25 cellular contexts compared by ENCODE assay signal in genomic region chr2:128195435-128195984, GRCh38.
DNase-seq lines count a peak whose midpoint lies in the region; ATAC-seq, FAIRE-seq and TF ChIP-seq lines count a peak whose summit lies in the region.
"Had no signal": no experiment of that assay in that cellular context is flagged by ENCODE, and none has a peak within 500 bp of the region (broad histone marks: within the 10 kb centered on the region; RNA-seq: fewer than 3 reads in every experiment).

No MANE protein-coding gene starts in this region.

- H3K9me3 Mint-ChIP-seq in T-helper 2 cell treated with Interferon-gamma antibody and Interleukin-4, amounts not matched to agents 5 μg/mL and 100 μg/mL, for 36 hours = no peaks in the 10 kb centered on the region
- H3K9me3 Mint-ChIP-seq: naive B cell had no signal

- no peak for DNase-seq in T-helper 2 cell treated with Interferon-gamma antibody and Interleukin-4, amounts not matched to agents 5 μg/mL and 100 μg/mL, for 36 hours (ENCODE audit: low spot score)
- DNase-seq in T-helper 2 cell (no peak), LoVo (ENCODE audit: low spot score) (peak; percentile 2), endothelial cell of umbilical vein (ENCODE audit: low read depth, low spot score) (peak; percentile 33), pancreas (no peak), head of caudate nucleus (no peak)
- DNase-seq: activated CD8-positive, alpha-beta memory T cell treated with anti-CD3 and anti-CD28 coated beads, Interleukin-2, amount 10 ng/mL, durations not matched to agents 7 days and 5 days; activated naive CD4-positive, alpha-beta T cell treated with anti-CD3 and anti-CD28 coated beads, Interleukin-2, amount 50 U/mL, for 16 hours; brain microvascular endothelial cell; COR-L47; dorsolateral prefrontal cortex; hippocampal formation; naive B cell; NCI-H1436; NK-92 treated with Interleukin-12 subunit alpha and Interleukin-12 subunit beta, amount 100 ng/mL, for 24 hours; RPMI8226; stimulated activated CD4-positive, alpha-beta T cell treated with anti-CD3 and anti-CD28 coated beads, Interleukin-12 subunit alpha, Interleukin-12 subunit beta, amount 100 ng/mL, for 4 hours; stimulated activated naive CD4-positive, alpha-beta T cell treated with Interleukin-2 at 50 U/mL for 16 hours; uterus had no signal

- no peaks in the 10 kb centered on the region for H4K20me1 ChIP-seq in endothelial cell of umbilical vein (replicated peaks; ENCODE audit: control insufficient read depth, extremely low read depth, insufficient read depth, low read length)

- peaks cover 22% of the 10 kb centered on the region for H3K4me1 Mint-ChIP-seq in T-helper 2 cell treated with Interferon-gamma antibody and Interleukin-4, amounts not matched to agents 5 μg/mL and 100 μg/mL, for 36 hours (ENCODE audit: low read depth)

- H3K27me3 ChIP-seq in endothelial cell of umbilical vein (ENCODE audit: control insufficient read depth in 2 of 2, insufficient read depth in 2 of 2, low read length in 2 of 2) (no peaks in the 10 kb centered on the region), pancreas (no peaks in the 10 kb centered on the region)
- H3K27me3 ChIP-seq: brain microvascular endothelial cell, dorsolateral prefrontal cortex, uterus had no signal

- H3K36me3 Mint-ChIP-seq in T-helper 2 cell treated with Interferon-gamma antibody and Interleukin-4, amounts not matched to agents 5 μg/mL and 100 μg/mL, for 36 hours (ENCODE audit: low read depth) = peaks cover 36% of the 10 kb centered on the region

- no TSS peak for BruUV-seq in endothelial cell of umbilical vein (replicated peaks; lab: Mats Ljungman, UMichigan)

- no peak overlapping the region for H3K27ac ChIP-seq in endothelial cell of umbilical vein (ENCODE audit: insufficient read depth, low read depth, low read length)
- no peak overlapping the region for H3K27ac ChIP-seq in pancreas
- H3K27ac ChIP-seq: brain microvascular endothelial cell, prostate gland, uterus had no signal

- ATAC-seq in pancreas (peak in 3 of 4 donors; percentile 31 to 63 (median 35)), GM18498 (IDR thresholded peaks at IDR 0.05; ENCODE audit: unreplicated experiment) (no peak), HG03457 (IDR thresholded peaks at IDR 0.05; ENCODE audit: unreplicated experiment) (no peak)
- ATAC-seq: activated CD8-positive, alpha-beta memory T cell treated with anti-CD3 and anti-CD28 coated beads, Interleukin-2, amount 10 ng/mL, durations not matched to agents 7 days and 5 days had no signal

- 63 to 65% methylated on average over 6 of the region's 6 CpGs for WGBS in pancreas, 2 donors

- H2AFZ ChIP-seq in endothelial cell of umbilical vein (ENCODE audit: low read depth, low read length) = no peak overlapping the region

- no peaks in the 10 kb centered on the region for H3K9me1 ChIP-seq in endothelial cell of umbilical vein (replicated peaks; ENCODE audit: control insufficient read depth, extremely low read depth, insufficient read depth, low read length)

- no peak overlapping the region for H3K4me3 ChIP-seq in endothelial cell of umbilical vein (replicated peaks in 1 of 3; ENCODE audit: insufficient read depth in 1 of 3, low read depth in 1 of 3, low read length in 3 of 3)
- no peak overlapping the region for H3K4me3 ChIP-seq in pancreas
- H3K4me3 ChIP-seq: prostate gland, uterus had no signal

- intact Hi-C loops in endothelial cell of umbilical vein (cut with micrococcal nuclease) = no loop called here
- intact Hi-C loops in pancreas (cut with DNase I) = no loop called here
- intact Hi-C loops in head of caudate nucleus (cut with DNase I) = no loop called here

- dilution Hi-C loops in endothelial cell of umbilical vein (cut with MboI; ENCODE audit: extremely low pct_ligation_motif_present, low sequenced_read_pairs) = no loop called here

- H3K4me2 ChIP-seq in endothelial cell of umbilical vein (ENCODE audit: insufficient read depth, low read length) = no peak overlapping the region

- no peaks in the 10 kb centered on the region for H3K27me3 Mint-ChIP-seq in T-helper 2 cell treated with Interferon-gamma antibody and Interleukin-4, amounts not matched to agents 5 μg/mL and 100 μg/mL, for 36 hours (ENCODE audit: low read depth)
- H3K27me3 Mint-ChIP-seq: activated CD8-positive, alpha-beta memory T cell treated with anti-CD3 and anti-CD28 coated beads, Interleukin-2, amount 10 ng/mL, durations not matched to agents 7 days and 5 days; naive B cell had no signal

- H3K9ac ChIP-seq in endothelial cell of umbilical vein (replicated peaks; ENCODE audit: extremely low read depth, insufficient read depth, low read length) = no peak overlapping the region

- POLR2A ChIA-PET in endothelial cell of umbilical vein (lab: Charles Lee) = no interaction called here

- H3K9me3 ChIP-seq in endothelial cell of umbilical vein (replicated peaks; ENCODE audit: control insufficient read depth, insufficient read depth, low read length) (no peaks in the 10 kb centered on the region), pancreas (no peaks in the 10 kb centered on the region)
- H3K9me3 ChIP-seq: prostate gland, uterus had no signal

- H3K36me3 ChIP-seq in endothelial cell of umbilical vein (ENCODE audit: control insufficient read depth in 2 of 2, extremely low read depth in 1 of 2, insufficient read depth in 2 of 2, low read length in 2 of 2) (peaks cover 2 to 5% of the 10 kb centered on the region in 2 experiments), pancreas (peaks cover 0 to 6% (median 1%) of the 10 kb centered on the region in 3 donors)
- H3K36me3 ChIP-seq: prostate gland, uterus had no signal

- FAIRE-seq in endothelial cell of umbilical vein (lab: Jason Lieb, UNC) = no peak
- FAIRE-seq in pancreas (lab: Jason Lieb, UNC) = no peak
- FAIRE-seq: A204.1, G401.6, GM12892 had no signal

- H3K4me3 Mint-ChIP-seq in T-helper 2 cell treated with Interferon-gamma antibody and Interleukin-4, amounts not matched to agents 5 μg/mL and 100 μg/mL, for 36 hours = no peak overlapping the region
- H3K4me3 Mint-ChIP-seq: activated CD8-positive, alpha-beta memory T cell treated with anti-CD3 and anti-CD28 coated beads, Interleukin-2, amount 10 ng/mL, durations not matched to agents 7 days and 5 days had no signal

- no peak for TF ChIP-seq POLR2A in endothelial cell of umbilical vein (IDR thresholded peaks at IDR 0.05; ENCODE audit: low read depth, low read length)

- H3K4me1 ChIP-seq in endothelial cell of umbilical vein (ENCODE audit: control insufficient read depth, extremely low read depth, insufficient read depth, low read length) = peaks cover 17% of the 10 kb centered on the region
- H3K4me1 ChIP-seq in pancreas = no peaks in the 10 kb centered on the region
- H3K4me1 ChIP-seq: prostate gland, uterus had no signal

- no peaks in the 10 kb centered on the region for H3K79me2 ChIP-seq in endothelial cell of umbilical vein (ENCODE audit: control insufficient read depth, insufficient read depth, low read length)

- H3K27ac Mint-ChIP-seq in T-helper 2 cell treated with Interferon-gamma antibody and Interleukin-4, amounts not matched to agents 5 μg/mL and 100 μg/mL, for 36 hours = peak overlapping the region; percentile 55

- no peak for TF ChIP-seq CTCF in endothelial cell of umbilical vein (IDR thresholded peaks at IDR 0.05; ENCODE audit: extremely low read depth in 1 of 2, insufficient read depth in 1 of 2, low read depth in 1 of 2, low read length in 2 of 2)
- TF ChIP-seq CTCF in pancreas (IDR thresholded peaks at IDR 0.05) = no peak

- CTCF ChIA-PET in endothelial cell of umbilical vein (lab: Charles Lee) = interaction anchor here (2.2 kb wide), 1 partner anchor 16 kb away, joined by 6 read pairs; no protein-coding TSS in a partner anchor

TF ChIP-seq in endothelial cell of umbilical vein, 7 proteins besides CTCF, POLR2A, EP300 and RAD21:
- TF ChIP-seq POLR2AphosphoS5 (IDR thresholded peaks at IDR 0.05; ENCODE audit: insufficient read depth, low read depth, low read length) = no peak
- no peak for TF ChIP-seq FOS (IDR thresholded peaks at IDR 0.05; ENCODE audit: borderline replicate concordance, insufficient read depth, low read length)
- TF ChIP-seq JUN (IDR thresholded peaks at IDR 0.05; ENCODE audit: borderline replicate concordance, insufficient read depth, insufficient read length, low read depth) = no peak
- TF ChIP-seq EZH2 (IDR thresholded peaks at IDR 0.05; ENCODE audit: borderline replicate concordance, low read depth, low read length, severe bottlenecking) = no peak
- TF ChIP-seq MYC (IDR thresholded peaks at IDR 0.05; ENCODE audit: low read depth, low read length) = no peak

Comparison
In these comparisons a context has a peak if more than half of its experiments do, and no peak if none do; other contexts are left out.
1. DNase-seq: peak in LoVo (single experiment) and endothelial cell of umbilical vein (single experiment); none in T-helper 2 cell treated with Interferon-gamma antibody and Interleukin-4, amounts not matched to agents 5 μg/mL and 100 μg/mL, for 36 hours (single experiment), T-helper 2 cell (0 of 5), pancreas (0 of 6) and head of caudate nucleus (0 of 42).
2. ATAC-seq: peak in pancreas (3 of 4); none in GM18498 (single experiment) and HG03457 (single experiment).